In genomic region chr19:13064092-13064489, GRCh38 we compare ENCODE assay signal across 17 cellular contexts. TPM values are rescaled to one million over a fixed set of nuclear protein-coding genes. Genes with fewer than 3 reads are reported as not detected.
DNase-seq lines count a peak whose midpoint lies in the region; ATAC-seq, FAIRE-seq and TF ChIP-seq lines count a peak whose summit lies in the region.
"Had no signal": no experiment of that assay in that cellular context is flagged by ENCODE, and none has a peak within 500 bp of the region (broad histone marks: within the 10 kb centered on the region; RNA-seq: fewer than 3 reads in every experiment).

No MANE protein-coding gene starts in this region.

- H3K4me3 ChIP-seq in right atrium auricular region (no peak overlapping the region), sigmoid colon (no peak overlapping the region), uterus (no peak overlapping the region), left lung (no peak overlapping the region)

- TF ChIP-seq EP300 in sigmoid colon (IDR thresholded peaks at IDR 0.05): no peak

- H3K27me3 ChIP-seq in right atrium auricular region (no peaks in the 10 kb centered on the region), sigmoid colon (no peaks in the 10 kb centered on the region), uterus (no peaks in the 10 kb centered on the region), left lung (peaks cover 0 to 11% of the 10 kb centered on the region in 2 donors)

- 80 to 88% methylated on average over 6 of the region's 6 CpGs for WGBS in sigmoid colon, 2 donors

- TF ChIP-seq CTCF in right atrium auricular region (IDR thresholded peaks at IDR 0.05) (no peak), sigmoid colon (IDR thresholded peaks at IDR 0.05) (no peak), uterus (IDR thresholded peaks at IDR 0.05) (no peak), left lung (IDR thresholded peaks at IDR 0.05) (no peak)

- TF ChIP-seq POLR2A in sigmoid colon (IDR thresholded peaks at IDR 0.05) (no peak), uterus (IDR thresholded peaks at IDR 0.05) (no peak)

- peak overlapping the region; percentile 93 for H3K27ac ChIP-seq in cingulate gyrus (ENCODE audit: low read depth, low read length)
- H3K27ac ChIP-seq in right atrium auricular region: peak overlapping the region; percentile 91
- peak overlapping the region; percentile 72 to 99 (median 96) for H3K27ac ChIP-seq in sigmoid colon
- H3K27ac ChIP-seq in uterus: peak overlapping the region; percentile 98 to 100
- peak overlapping the region in 1 of 2 donors; percentile 37 for H3K27ac ChIP-seq in left lung

- intact Hi-C loops in sigmoid colon (cut with DNase I): no loop called here
- intact Hi-C loops in uterus (cut with DNase I; ENCODE audit: low total_unique reads): loop anchor here (5.0 kb wide), 1 partner anchor 82 kb away; no protein-coding TSS in a partner anchor
- intact Hi-C loops in left lung (cut with DNase I): loop anchor here in 1 of 2 donors (5.0 kb wide), 1 partner anchor 82 kb away; no protein-coding TSS in a partner anchor

- no peak for FAIRE-seq in GM19239 (lab: Jason Lieb, UNC)
- FAIRE-seq: colon, H1 had no signal

- ATAC-seq in left lung: no peak
- ATAC-seq: activated CD4-positive, alpha-beta T cell treated with anti-CD3 and anti-CD28 coated beads for 36 hours had no signal

- H3K9me3 ChIP-seq in right atrium auricular region (no peaks in the 10 kb centered on the region), sigmoid colon (no peaks in the 10 kb centered on the region), uterus (no peaks in the 10 kb centered on the region), left lung (no peaks in the 10 kb centered on the region)

- H3K36me3 ChIP-seq in right atrium auricular region: no peaks in the 10 kb centered on the region
- no peaks in the 10 kb centered on the region for H3K36me3 ChIP-seq in sigmoid colon
- H3K36me3 ChIP-seq in uterus: no peaks in the 10 kb centered on the region
- no peaks in the 10 kb centered on the region for H3K36me3 ChIP-seq in left lung

- DNase-seq in right atrium auricular region (ENCODE audit: low spot score) (no peak), sigmoid colon (no peak), uterus (no peak), left lung (no peak), GM19239 (ENCODE audit: insufficient read length, low spot score) (no peak), KG1 (lab: John Stamatoyannopoulos, UW) (no peak)
- DNase-seq: activated CD4-positive, alpha-beta T cell treated with anti-CD3 and anti-CD28 coated beads for 36 hours; activated effector memory CD4-positive, alpha-beta T cell treated with anti-CD3 and anti-CD28 coated beads, Interleukin-2, amount 50 U/mL, for 16 hours; Calu3; foreskin fibroblast; NCI-H82; stimulated activated naive CD4-positive, alpha-beta T cell; SW 1271 had no signal

- H3K4me1 ChIP-seq in right atrium auricular region (peaks cover 0 to 100% of the 10 kb centered on the region in 2 donors), sigmoid colon (peaks cover 0 to 100% (median 100%) of the 10 kb centered on the region in 4 donors), uterus (peaks cover 37 to 40% of the 10 kb centered on the region in 2 donors), left lung (peaks cover 26 to 65% of the 10 kb centered on the region in 2 donors)

RNA-seq across cellular contexts. Expression of gene LYL1, which starts 38.6 kb away (rescaled TPM):
- 10 to 100 TPM; 10.2 to 15.3 TPM for total RNA-seq in right atrium auricular region
- total RNA-seq in sigmoid colon: 10 to 100 TPM; 13.0 to 17.8 (median 15.2) TPM
- 10 to 100 TPM in 1 of 3 donors, 1 to 10 TPM in 2; 3.0 to 18.4 (median 3.7) TPM for polyA plus RNA-seq in sigmoid colon
- 10 to 100 TPM in 3 of 4 donors, 1 to 10 TPM in 1; 2.6 to 15.5 (median 11.1) TPM for total RNA-seq in uterus
- 10 to 100 TPM; 15.4 to 32.9 TPM for total RNA-seq in left lung
- total RNA-seq: Calu3, MCF 10A had no signal

RNA-seq across cellular contexts. Expression of gene TRMT1, which starts 52.4 kb away (rescaled TPM):
- total RNA-seq in right atrium auricular region (10 to 100 TPM; 13.6 to 15.0 TPM), sigmoid colon (10 to 100 TPM; 17.4 to 25.8 (median 21.9) TPM), uterus (10 to 100 TPM; 23.2 to 99.4 (median 33.6) TPM), left lung (10 to 100 TPM; 24.2 to 46.2 TPM)
- 10 to 100 TPM in 2 of 3 donors, 1 to 10 TPM in 1; 6.7 to 48.6 (median 10.2) TPM for polyA plus RNA-seq in sigmoid colon

RNA-seq across cellular contexts. Expression of gene NACC1, which starts 54.0 kb away (rescaled TPM):
- total RNA-seq in right atrium auricular region: 10 to 100 TPM; 25.4 to 27.3 TPM
- total RNA-seq in sigmoid colon: 10 to 100 TPM in 3 of 4 donors, 1 to 10 TPM in 1; 8.1 to 20.5 (median 17.3) TPM
- polyA plus RNA-seq in sigmoid colon: 10 to 100 TPM; 15.0 to 67.2 (median 26.4) TPM
- total RNA-seq in uterus: 10 to 100 TPM; 13.4 to 28.1 (median 15.8) TPM
- total RNA-seq in left lung: 10 to 100 TPM; 65.1 to 92.5 TPM
